In genomic region chr9:98409637-98410173, GRCh38 we compare ENCODE assay signal across 12 cellular contexts.
"Had no signal": no experiment of that assay in that cellular context is flagged by ENCODE, and none has a peak within 500 bp of the region (broad histone marks: within the 10 kb centered on the region; RNA-seq: fewer than 3 reads in every experiment).

No MANE protein-coding gene starts in this region.

- H3K4me3 ChIP-seq: ascending aorta, hepatocyte, stomach, uterus had no signal

- ATAC-seq: activated CD8-positive, alpha-beta T cell treated with anti-CD3 and anti-CD28 coated beads for 36 hours; activated T-cell treated with anti-CD3 and anti-CD28 coated beads, Interleukin-2, amount 50 U/mL, for 72 hours had no signal

- H3K4me3 Mint-ChIP-seq: activated CD8-positive, alpha-beta T cell treated with anti-CD3 and anti-CD28 coated beads for 36 hours; activated naive CD8-positive, alpha-beta T cell treated with anti-CD3 and anti-CD28 coated beads, Interleukin-2, amount 10 ng/mL, durations not matched to agents 7 days and 5 days; activated T-cell treated with anti-CD3 and anti-CD28 coated beads, Interleukin-2, amount 50 U/mL, for 72 hours had no signal

- H3K27ac ChIP-seq: ascending aorta, hepatocyte, stomach, uterus had no signal

- H3K27ac Mint-ChIP-seq: activated CD8-positive, alpha-beta T cell treated with anti-CD3 and anti-CD28 coated beads for 36 hours; activated naive CD8-positive, alpha-beta T cell treated with anti-CD3 and anti-CD28 coated beads, Interleukin-2, amount 10 ng/mL, durations not matched to agents 7 days and 5 days; activated T-cell treated with anti-CD3 and anti-CD28 coated beads, Interleukin-2, amount 50 U/mL, for 72 hours had no signal

- H3K4me1 ChIP-seq: ascending aorta had no signal

- DNase-seq: activated CD8-positive, alpha-beta memory T cell treated with anti-CD3 and anti-CD28 coated beads, Interleukin-2, amount 50 U/mL, for 4 hours; activated CD8-positive, alpha-beta T cell treated with anti-CD3 and anti-CD28 coated beads for 36 hours; activated naive CD8-positive, alpha-beta T cell treated with anti-CD3 and anti-CD28 coated beads, Interleukin-2, amount 10 ng/mL, durations not matched to agents 7 days and 5 days; activated T-cell treated with anti-CD3 and anti-CD28 coated beads, Interleukin-2, amount 50 U/mL, for 72 hours; effector CD4-positive, alpha-beta T cell; retina; stimulated activated CD4-positive, alpha-beta T cell treated with anti-CD3 and anti-CD28 coated beads, Interleukin-15, amount 100 ng/mL, for 24 hours; stimulated activated CD4-positive, alpha-beta T cell treated with anti-CD3 and anti-CD28 coated beads, Interleukin-4, amount 100 ng/mL, for 24 hours; stomach; uterus had no signal

- H3K9me3 ChIP-seq: ascending aorta, stomach, uterus had no signal

- H3K27me3 ChIP-seq: ascending aorta, hepatocyte, stomach, uterus had no signal

- H3K9me3 Mint-ChIP-seq: activated CD8-positive, alpha-beta T cell treated with anti-CD3 and anti-CD28 coated beads for 36 hours; activated naive CD8-positive, alpha-beta T cell treated with anti-CD3 and anti-CD28 coated beads, Interleukin-2, amount 10 ng/mL, durations not matched to agents 7 days and 5 days; activated T-cell treated with anti-CD3 and anti-CD28 coated beads, Interleukin-2, amount 50 U/mL, for 72 hours had no signal

- H3K36me3 Mint-ChIP-seq: activated naive CD8-positive, alpha-beta T cell treated with anti-CD3 and anti-CD28 coated beads, Interleukin-2, amount 10 ng/mL, durations not matched to agents 7 days and 5 days had no signal

- H2AFZ ChIP-seq: hepatocyte had no signal

- H3K36me3 ChIP-seq: ascending aorta, stomach, uterus had no signal
